In genomic region chr10:52400564-52400963, GRCh38 we compare ENCODE assay signal across 25 cellular contexts.
A peak's percentile ranks its signal among the peaks of the same experiment; 100 is the strongest.
DNase-seq lines count a peak whose midpoint lies in the region; ATAC-seq and TF ChIP-seq lines count a peak whose summit lies in the region.
"Had no signal": no experiment of that assay in that cellular context is flagged by ENCODE, and none has a peak within 500 bp of the region (broad histone marks: within the 10 kb centered on the region; RNA-seq: fewer than 3 reads in every experiment).

No MANE protein-coding gene starts in this region.

- in situ Hi-C loops in IMR-90 (cut with MboI; ENCODE audit: low sequenced_read_pairs), result no loop called here

- no peak overlapping the region for H2BK5ac ChIP-seq in IMR-90 (ENCODE audit: low read depth, low read length, poor library complexity, severe bottlenecking)

- no peak overlapping the region for H2BK15ac ChIP-seq in IMR-90 (ENCODE audit: low read depth, low read length)

- no peak overlapping the region for H3K56ac ChIP-seq in IMR-90 (ENCODE audit: extremely low read depth, insufficient read depth, low read length)

- no peaks in the 10 kb centered on the region for H3K9me1 ChIP-seq in IMR-90 (ENCODE audit: insufficient read depth, low read length)

- H3K4me2 ChIP-seq in IMR-90 (ENCODE audit: low read depth, low read length), result no peak overlapping the region

- no peak overlapping the region for H4K5ac ChIP-seq in IMR-90 (ENCODE audit: low read depth, low read length)

- no peak overlapping the region for H2BK120ac ChIP-seq in IMR-90 (ENCODE audit: low read depth, low read length)

- no TSS peak for BruUV-seq in IMR-90 (replicated peaks; lab: Mats Ljungman, UMichigan)

- peaks cover 2% of the 10 kb centered on the region; the same call in 1 of the 2 replicates for H3K9me3 ChIP-seq in IMR-90 (ENCODE audit: control insufficient read depth, insufficient read depth, low read length)
- H3K9me3 ChIP-seq: thoracic aorta, uterus had no signal

- POLR2A ChIA-PET in IMR-90 (lab: Charles Lee; ENCODE audit: unreplicated experiment), result no interaction called here

- H2BK20ac ChIP-seq in IMR-90 (ENCODE audit: low read depth, low read length), result no peak overlapping the region

- H3K14ac ChIP-seq in IMR-90 (replicated peaks; ENCODE audit: low read depth, low read length), result no peak overlapping the region

- H3K27ac ChIP-seq in IMR-90 (ENCODE audit: insufficient read depth, low read length), result no peak overlapping the region
- H3K27ac ChIP-seq: left lung, ovary, SK-N-MC, thoracic aorta, uterus had no signal

- no peak overlapping the region for H3K9ac ChIP-seq in IMR-90 (ENCODE audit: low read depth, low read length)

- H3K79me1 ChIP-seq in IMR-90 (ENCODE audit: low read depth in 1 of 2, low read length in 2 of 2), result no peaks in the 10 kb centered on the region

- 0% methylated on average over 1 of the region's 1 CpG; no CpG with 5 or more reads in 1 of the 2 experiments for WGBS in IMR-90 (ENCODE audit: extremely low coverage in 2 of 2, insufficient read length in 1 of 2), 2 experiments

- TF ChIP-seq RAD21 in IMR-90 (IDR thresholded peaks at IDR 0.05; ENCODE audit: low read length), result no peak

- no peaks in the 10 kb centered on the region for H4K20me1 ChIP-seq in IMR-90 (ENCODE audit: insufficient read depth, low read length)

- dilution Hi-C loops in IMR-90 (cut with HindIII; ENCODE audit: low sequenced_read_pairs, unreplicated experiment), result no loop called here

- no peak overlapping the region for H2AK5ac ChIP-seq in IMR-90 (ENCODE audit: low read depth, low read length)

- H2AFZ ChIP-seq in IMR-90 (replicated peaks; ENCODE audit: low read length, poor library complexity), result no peak overlapping the region

- H3K4me1 ChIP-seq in IMR-90 (ENCODE audit: control insufficient read depth, insufficient read depth, low read length), result no peaks in the 10 kb centered on the region
- H3K4me1 ChIP-seq: left lung, uterus had no signal

- CTCF ChIA-PET in IMR-90 (lab: Yijun Ruan, JAX), result no interaction called here

- H3K36me3 ChIP-seq in IMR-90 (ENCODE audit: control insufficient read depth, insufficient read depth, low read length), result no peaks in the 10 kb centered on the region
- H3K36me3 ChIP-seq: left lung, ovary, thoracic aorta, uterus had no signal

- intact Hi-C loops in IMR-90 (cut with micrococcal nuclease), result no loop called here

- no peak overlapping the region for H3K4me3 ChIP-seq in IMR-90 (ENCODE audit: insufficient read depth, low read depth, low read length)
- H3K4me3 ChIP-seq: left lung, ovary, SK-N-MC, thoracic aorta, uterus had no signal

- peak; percentile 2 for DNase-seq in Daoy (ENCODE audit: low read depth)
- peak; percentile 50 for DNase-seq in IMR-90
- peak; percentile 20 for DNase-seq in astrocyte of the hippocampus (ENCODE audit: low read depth, low spot score)
- DNase-seq in fibroblast of peridontal ligament (ENCODE audit: extremely low read depth), result peak; percentile 24
- no peak for DNase-seq in NCI-H526 (lab: John Stamatoyannopoulos, UW)
- DNase-seq in activated naive CD4-positive, alpha-beta T cell (lab: John Stamatoyannopoulos, UW), result no peak
- no peak for DNase-seq in NOMO-1 treated with dmso at 0.1 percent for 144 hours (lab: John Stamatoyannopoulos, UW; ENCODE audit: unreplicated experiment)
- DNase-seq: activated CD4-positive, alpha-beta T cell treated with anti-CD3 and anti-CD28 coated beads for 48 hours; activated naive CD4-positive, alpha-beta T cell treated with anti-CD3 and anti-CD28 coated beads for 36 hours; activated T-cell treated with anti-CD3 and anti-CD28 coated beads, Interleukin-2, amount 50 U/mL, for 48 hours; COR-L47; DMS79 treated with DMSO at 0.1 percent for 48 hours; hypothalamus; left lung; NCI-H1417 treated with DMSO at 0.1 percent for 48 hours; NCI-H2081 treated with DMSO at 0.1 percent for 48 hours; NCI-H510A treated with DMSO at 0.1 percent for 48 hours; ovary; stimulated activated CD4-positive, alpha-beta T cell treated with anti-CD3 and anti-CD28 coated beads, Interleukin-4, amount 100 ng/mL, for 24 hours; stimulated activated naive CD4-positive, alpha-beta T cell; T-helper 17 cell; uterus had no signal

- H2AK9ac ChIP-seq in IMR-90 (replicated peaks; ENCODE audit: low read depth, low read length, poor library complexity), result no peak overlapping the region

- H4K91ac ChIP-seq in IMR-90 (ENCODE audit: insufficient read depth, low read depth, low read length), result no peak overlapping the region

- no peak for TF ChIP-seq CTCF in IMR-90 (conservative IDR thresholded peaks at IDR 0.05; ENCODE audit: low read depth, low read length)

- no peak overlapping the region for H3K18ac ChIP-seq in IMR-90 (ENCODE audit: low read depth, low read length)

- no peak for TF ChIP-seq POLR2A in IMR-90 (IDR thresholded peaks at IDR 0.05; ENCODE audit: low read depth, low read length)

- no peak overlapping the region for H3K23ac ChIP-seq in IMR-90 (ENCODE audit: low read depth, low read length)

- no peaks in the 10 kb centered on the region for H3K27me3 ChIP-seq in IMR-90 (ENCODE audit: control insufficient read depth, insufficient read depth, low read length)
- H3K27me3 ChIP-seq: left lung, ovary, uterus had no signal

- H4K8ac ChIP-seq in IMR-90 (ENCODE audit: low read depth in 2 of 2, low read length in 2 of 2), result no peak overlapping the region

- ATAC-seq in IMR-90 (ENCODE audit: low read depth) (peak; percentile 40), HG03354 (IDR thresholded peaks at IDR 0.05; ENCODE audit: poor library complexity, severe bottlenecking, unreplicated experiment) (no peak)
- ATAC-seq: left lung, T-helper 17 cell had no signal

- H3K4ac ChIP-seq in IMR-90 (ENCODE audit: low read depth, low read length), result no peak overlapping the region

TF ChIP-seq in IMR-90, 13 proteins besides CTCF, POLR2A, EP300 and RAD21:
- no peak for TF ChIP-seq MAFK (IDR thresholded peaks at IDR 0.05; ENCODE audit: low read depth, low read length)

Comparison
In these comparisons a context has a peak if more than half of its experiments do, and no peak if none do; other contexts are left out.
1. DNase-seq: peak in Daoy (single experiment), IMR-90 (single experiment), astrocyte of the hippocampus (single experiment) and fibroblast of peridontal ligament (single experiment); none in NCI-H526 (0 of 2), activated naive CD4-positive, alpha-beta T cell (0 of 4) and NOMO-1 treated with dmso at 0.1 percent for 144 hours (single experiment).